ENCODE assay signal across 8 cellular contexts in the genomic region with DNA sequence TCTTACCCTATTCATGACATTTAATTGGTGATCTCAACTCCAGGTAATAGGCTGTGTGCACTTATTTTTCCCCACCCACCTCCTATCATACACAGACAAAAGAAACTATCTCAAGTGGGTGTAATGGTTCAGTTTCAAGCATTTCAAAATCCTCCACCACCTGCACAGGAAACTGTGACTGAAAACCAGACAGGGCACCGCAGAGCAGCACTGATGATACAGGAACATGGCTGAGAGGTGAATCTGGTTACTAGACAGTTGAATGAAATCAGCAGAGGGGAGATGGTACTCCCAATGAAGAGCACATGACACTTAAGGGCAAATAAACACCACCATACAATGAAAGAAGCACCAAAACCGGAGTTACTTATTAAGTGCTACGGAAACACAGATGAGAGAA.
DNase-seq lines count a peak whose midpoint lies in the region; ATAC-seq, FAIRE-seq and TF ChIP-seq lines count a peak whose summit lies in the region.

No MANE protein-coding gene starts in this region.

- DNase-seq in NCI-H345 (lab: John Stamatoyannopoulos, UW) = peak; percentile 63
- DNase-seq in activated T-helper 2 cell treated with anti-CD3 and anti-CD28 coated beads, Interferon-gamma antibody, Interleukin-2, Interleukin-4, amounts not matched to agents 10 μg/mL and 5 μg/mL and 100 μg/mL, durations not matched to agents 14 hours and 24 hours and 36 hours (ENCODE audit: low spot score) = peak; percentile 73
- DNase-seq in spleen = no peak
- no peak for DNase-seq in RCC 7860 (ENCODE audit: low spot score)
- no peak for DNase-seq in inferior parietal cortex (ENCODE audit: extremely low spot score)
- DNase-seq in cortex of kidney (lab: John Stamatoyannopoulos, UW) = no peak

- 55 to 71% (median 58%) methylated on average over 3 of the region's 3 CpGs for WGBS in spleen, 5 donors

- H3K27ac ChIP-seq in spleen = peak overlapping the region in 6 of 8 donors; percentile 18 to 62 (median 47)

- H3K36me3 ChIP-seq in spleen = peaks cover 0 to 11% (median 0%) of the 10 kb centered on the region in 6 donors

- H3K4me1 ChIP-seq in spleen = peaks cover 6 to 49% (median 27%) of the 10 kb centered on the region in 6 donors

- intact Hi-C loops in activated T-helper 2 cell treated with anti-CD3 and anti-CD28 coated beads, Interferon-gamma antibody, Interleukin-2, Interleukin-4, amounts not matched to agents 10 μg/mL and 5 μg/mL and 100 μg/mL, durations not matched to agents 14 hours and 24 hours and 36 hours (cut with micrococcal nuclease) = loop anchor here (1.0 to 2.0 kb wide), 9 partner anchors 46 to 328 kb away; no protein-coding TSS in a partner anchor
- intact Hi-C loops in spleen (cut with DNase I; ENCODE audit: low total_unique reads) = no loop called here

- H3K4me3 Mint-ChIP-seq in activated T-helper 2 cell treated with anti-CD3 and anti-CD28 coated beads, Interferon-gamma antibody, Interleukin-2, Interleukin-4, amounts not matched to agents 10 μg/mL and 5 μg/mL and 100 μg/mL, durations not matched to agents 14 hours and 24 hours and 36 hours (ENCODE audit: low read depth) = peak overlapping the region; percentile 69

- no peak for TF ChIP-seq CTCF in spleen (IDR thresholded peaks at IDR 0.05 in 8 of 11, conservative IDR thresholded peaks at IDR 0.05 in 3 of 11)

- no peak overlapping the region for H3K4me3 ChIP-seq in spleen

- H3K27me3 Mint-ChIP-seq in activated T-helper 2 cell treated with anti-CD3 and anti-CD28 coated beads, Interferon-gamma antibody, Interleukin-2, Interleukin-4, amounts not matched to agents 10 μg/mL and 5 μg/mL and 100 μg/mL, durations not matched to agents 14 hours and 24 hours and 36 hours (ENCODE audit: low read depth) = no peaks in the 10 kb centered on the region

- peak overlapping the region; percentile 93 for H3K27ac Mint-ChIP-seq in activated T-helper 2 cell treated with anti-CD3 and anti-CD28 coated beads, Interferon-gamma antibody, Interleukin-2, Interleukin-4, amounts not matched to agents 10 μg/mL and 5 μg/mL and 100 μg/mL, durations not matched to agents 14 hours and 24 hours and 36 hours

- no peak for TF ChIP-seq POLR2A in spleen (IDR thresholded peaks at IDR 0.05)

- H3K9me3 ChIP-seq in spleen = peaks cover 0 to 11% (median 7%) of the 10 kb centered on the region in 8 donors

- peaks cover 68% of the 10 kb centered on the region for H3K36me3 Mint-ChIP-seq in activated T-helper 2 cell treated with anti-CD3 and anti-CD28 coated beads, Interferon-gamma antibody, Interleukin-2, Interleukin-4, amounts not matched to agents 10 μg/mL and 5 μg/mL and 100 μg/mL, durations not matched to agents 14 hours and 24 hours and 36 hours (ENCODE audit: low read depth)

- FAIRE-seq in RCC 7860 (lab: Jason Lieb, UNC) = no peak

- no peaks in the 10 kb centered on the region for H3K27me3 ChIP-seq in spleen (replicated peaks in 1 of 7)

- peaks cover 25% of the 10 kb centered on the region for H3K9me3 Mint-ChIP-seq in activated T-helper 2 cell treated with anti-CD3 and anti-CD28 coated beads, Interferon-gamma antibody, Interleukin-2, Interleukin-4, amounts not matched to agents 10 μg/mL and 5 μg/mL and 100 μg/mL, durations not matched to agents 14 hours and 24 hours and 36 hours

- peaks cover 51% of the 10 kb centered on the region for H3K4me1 Mint-ChIP-seq in activated T-helper 2 cell treated with anti-CD3 and anti-CD28 coated beads, Interferon-gamma antibody, Interleukin-2, Interleukin-4, amounts not matched to agents 10 μg/mL and 5 μg/mL and 100 μg/mL, durations not matched to agents 14 hours and 24 hours and 36 hours (ENCODE audit: low read depth)

- ATAC-seq in GM18519 (IDR thresholded peaks at IDR 0.05; ENCODE audit: low FRiP score, unreplicated experiment) = peak; percentile 99
- ATAC-seq in HG02623 (IDR thresholded peaks at IDR 0.05; ENCODE audit: unreplicated experiment) = peak; percentile 99

Comparison
In these comparisons a context has a peak if more than half of its experiments do, and no peak if none do; other contexts are left out.
1. DNase-seq: peak in NCI-H345 (single experiment) and activated T-helper 2 cell treated with anti-CD3 and anti-CD28 coated beads, Interferon-gamma antibody, Interleukin-2, Interleukin-4, amounts not matched to agents 10 μg/mL and 5 μg/mL and 100 μg/mL, durations not matched to agents 14 hours and 24 hours and 36 hours (single experiment); none in spleen (single experiment), RCC 7860 (single experiment), inferior parietal cortex (single experiment) and cortex of kidney (single experiment).